ENCODE assay signal across 1 cellular context in genomic region chr9:121942313-121942712, GRCh38.
TF ChIP-seq lines count a peak whose summit lies in the region.

No MANE protein-coding gene starts in this region.

TF ChIP-seq in HepG2, 621 proteins besides CTCF, POLR2A, EP300 and RAD21 (continued from another document and continues in another):
- TF ChIP-seq ZHX2 (IDR thresholded peaks at IDR 0.05; ENCODE audit: low read depth) (no peak), ZHX2 (CRISPR knock-in tag; IDR thresholded peaks at IDR 0.05; ENCODE audit: borderline replicate concordance) (no peak), ZNF572 (CRISPR knock-in tag; IDR thresholded peaks at IDR 0.05) (no peak), SMAD3 (CRISPR knock-in tag; IDR thresholded peaks at IDR 0.05) (0 out of 2 replicates have a peak, but pooled peaks have one; percentile 59), PAF1 (CRISPR knock-in tag; IDR thresholded peaks at IDR 0.05) (no peak), ATM (IDR thresholded peaks at IDR 0.05; ENCODE audit: borderline replicate concordance) (no peak), ETV5 (CRISPR knock-in tag; IDR thresholded peaks at IDR 0.05; ENCODE audit: borderline replicate concordance) (no peak), ZNF234 (CRISPR knock-in tag; conservative IDR thresholded peaks at IDR 0.05) (no peak), ZNF33A (CRISPR knock-in tag; IDR thresholded peaks at IDR 0.05; ENCODE audit: borderline replicate concordance) (no peak), ZNF260 (CRISPR knock-in tag; IDR thresholded peaks at IDR 0.05; ENCODE audit: borderline replicate concordance, low read depth) (no peak), CBFB (CRISPR knock-in tag; IDR thresholded peaks at IDR 0.05) (no peak), ZBTB46 (CRISPR knock-in tag; IDR thresholded peaks at IDR 0.05; ENCODE audit: borderline replicate concordance) (no peak), ZXDC (CRISPR knock-in tag; IDR thresholded peaks at IDR 0.05) (no peak), ZNF121 (CRISPR knock-in tag; IDR thresholded peaks at IDR 0.05) (no peak), ZNF383 (CRISPR knock-in tag; IDR thresholded peaks at IDR 0.05; ENCODE audit: borderline replicate concordance) (no peak), NR2F2 (IDR thresholded peaks at IDR 0.05; ENCODE audit: borderline replicate concordance, low read depth) (peak; percentile 68; the same call in 1 of the 2 replicates), HDAC2 (CRISPR knock-in tag; IDR thresholded peaks at IDR 0.05) (no peak), CENPT (CRISPR knock-in tag; IDR thresholded peaks at IDR 0.05; ENCODE audit: low read depth) (no peak), CEBPG (CRISPR knock-in tag; IDR thresholded peaks at IDR 0.05) (peak; percentile 77), ZBTB10 (CRISPR knock-in tag; IDR thresholded peaks at IDR 0.05; ENCODE audit: borderline replicate concordance) (no peak), CHD2 (IDR thresholded peaks at IDR 0.05; ENCODE audit: low read depth, low read length) (no peak), ZBTB20 (CRISPR knock-in tag; IDR thresholded peaks at IDR 0.05; ENCODE audit: borderline replicate concordance, low read depth) (no peak), SOX5 (CRISPR knock-in tag; IDR thresholded peaks at IDR 0.05; ENCODE audit: borderline replicate concordance) (peak; percentile 35; the same call in 1 of the 2 replicates), SKIL (CRISPR knock-in tag; IDR thresholded peaks at IDR 0.05; ENCODE audit: borderline replicate concordance) (no peak), MAZ (IDR thresholded peaks at IDR 0.05; ENCODE audit: borderline replicate concordance, low read depth, low read length) (no peak), MAZ (CRISPR knock-in tag; IDR thresholded peaks at IDR 0.05; ENCODE audit: low read depth) (0 out of 2 replicates have a peak, but pooled peaks have one; percentile 31), RXRB (CRISPR knock-in tag; IDR thresholded peaks at IDR 0.05; ENCODE audit: borderline replicate concordance) (0 out of 2 replicates have a peak, but pooled peaks have one; percentile 28), GRHL1 (CRISPR knock-in tag; conservative IDR thresholded peaks at IDR 0.05) (no peak), JUN (CRISPR knock-in tag; IDR thresholded peaks at IDR 0.05) (no peak), ZNF207 (IDR thresholded peaks at IDR 0.05; ENCODE audit: borderline replicate concordance) (no peak), ZNF784 (CRISPR knock-in tag; IDR thresholded peaks at IDR 0.05; ENCODE audit: borderline replicate concordance) (no peak), ZNF337 (CRISPR knock-in tag; IDR thresholded peaks at IDR 0.05; ENCODE audit: borderline replicate concordance, low read depth) (no peak), ATF4 (CRISPR knock-in tag; IDR thresholded peaks at IDR 0.05) (0 out of 4 replicates have a peak, but pooled peaks of 1 of the 2 experiments have one; percentile 13), ASH2L (IDR thresholded peaks at IDR 0.05; ENCODE audit: insufficient read length, low read depth, low read length) (no peak), TRAFD1 (CRISPR knock-in tag; IDR thresholded peaks at IDR 0.05; ENCODE audit: borderline replicate concordance) (no peak), DBP (CRISPR knock-in tag; IDR thresholded peaks at IDR 0.05; ENCODE audit: not compliant biosample characterization) (no peak), ZNF850 (CRISPR knock-in tag; conservative IDR thresholded peaks at IDR 0.05) (no peak), ZNF430 (CRISPR knock-in tag; IDR thresholded peaks at IDR 0.05) (no peak)
